In the genomic region with DNA sequence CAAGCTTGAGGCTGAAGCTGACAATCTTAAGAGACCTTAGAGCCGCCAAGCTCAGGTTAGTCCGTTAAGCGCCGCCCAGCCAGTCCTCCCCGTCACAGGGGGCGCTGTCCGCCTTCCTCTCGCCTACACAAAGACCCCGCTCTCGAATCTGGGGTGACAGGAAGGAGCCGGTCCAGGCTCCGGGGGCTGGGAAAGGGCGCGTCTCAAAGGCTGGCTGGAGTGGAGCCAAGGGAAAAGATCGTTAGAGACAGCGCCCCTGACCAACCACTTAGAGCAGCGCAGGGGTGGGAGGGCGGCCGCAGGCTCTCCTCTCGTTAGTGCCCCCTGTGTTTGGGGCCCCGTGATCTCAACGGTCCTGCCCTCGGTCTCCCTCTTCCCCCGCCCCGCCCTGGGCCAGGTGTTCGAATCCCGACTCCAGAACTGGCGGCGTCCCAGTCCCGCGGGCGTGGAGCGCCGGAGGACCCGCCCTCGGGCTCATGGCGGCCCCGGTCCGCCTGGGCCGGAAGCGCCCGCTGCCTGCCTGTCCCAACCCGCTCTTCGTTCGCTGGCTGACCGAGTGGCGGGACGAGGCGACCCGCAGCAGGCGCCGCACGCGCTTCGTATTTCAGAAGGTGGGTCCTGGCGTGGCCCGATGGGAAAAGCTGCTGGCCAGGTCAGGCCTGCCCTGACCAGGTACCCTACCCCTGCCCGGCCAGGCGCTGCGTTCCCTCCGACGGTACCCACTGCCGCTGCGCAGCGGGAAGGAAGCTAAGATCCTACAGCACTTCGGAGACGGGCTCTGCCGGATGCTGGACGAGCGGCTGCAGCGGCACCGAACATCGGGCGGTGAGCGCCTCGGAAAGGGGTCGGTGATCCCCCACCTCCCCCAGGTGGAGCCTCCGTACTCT, we compare ENCODE assay signal across 8 cellular contexts. TPM values are rescaled to one million over a fixed set of nuclear protein-coding genes. Genes with fewer than 3 reads are reported as not detected.
A peak's percentile ranks its signal among the peaks of the same experiment; 100 is the strongest.
DNase-seq lines count a peak whose midpoint lies in the region; ATAC-seq and TF ChIP-seq lines count a peak whose summit lies in the region.

A gene with protein sequence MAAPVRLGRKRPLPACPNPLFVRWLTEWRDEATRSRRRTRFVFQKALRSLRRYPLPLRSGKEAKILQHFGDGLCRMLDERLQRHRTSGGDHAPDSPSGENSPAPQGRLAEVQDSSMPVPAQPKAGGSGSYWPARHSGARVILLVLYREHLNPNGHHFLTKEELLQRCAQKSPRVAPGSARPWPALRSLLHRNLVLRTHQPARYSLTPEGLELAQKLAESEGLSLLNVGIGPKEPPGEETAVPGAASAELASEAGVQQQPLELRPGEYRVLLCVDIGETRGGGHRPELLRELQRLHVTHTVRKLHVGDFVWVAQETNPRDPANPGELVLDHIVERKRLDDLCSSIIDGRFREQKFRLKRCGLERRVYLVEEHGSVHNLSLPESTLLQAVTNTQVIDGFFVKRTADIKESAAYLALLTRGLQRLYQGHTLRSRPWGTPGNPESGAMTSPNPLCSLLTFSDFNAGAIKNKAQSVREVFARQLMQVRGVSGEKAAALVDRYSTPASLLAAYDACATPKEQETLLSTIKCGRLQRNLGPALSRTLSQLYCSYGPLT (plus strand): TSS at position 156 of the 887 bp plus-strand sequence. CDS start 321 bp downstream, at position 477.

- peaks cover 5% of the 10 kb centered on the region; the same call in 1 of the 2 replicates for H4K20me1 ChIP-seq in OCI-LY1 (ENCODE audit: insufficient read depth, low read length)

- peak; percentile 34 for ATAC-seq in GM18907 (IDR thresholded peaks at IDR 0.05; ENCODE audit: unreplicated experiment)

- peaks cover 21% of the 10 kb centered on the region for H3K4me1 Mint-ChIP-seq in endodermal cell

- H3K9ac ChIP-seq in OCI-LY1 (ENCODE audit: low read length), result peak within 1 kb of the TSS; percentile 87
- peak within 1 kb of the TSS; percentile 84 for H3K9ac ChIP-seq in endodermal cell (ENCODE audit: extremely low read depth, low read length, poor library complexity, severe bottlenecking)

- H3K27ac Mint-ChIP-seq in endodermal cell, result peak within 1 kb of the TSS; percentile 97

- H3K79me2 ChIP-seq in ACC112 (ENCODE audit: control insufficient read depth, insufficient read depth, low read length, unreplicated experiment) (peaks cover 45% of the 10 kb centered on the region), OCI-LY1 (ENCODE audit: insufficient read depth, low read length) (peaks cover 23% of the 10 kb centered on the region)

- H3K27me3 Mint-ChIP-seq in endodermal cell (ENCODE audit: insufficient read depth), result no peaks in the 10 kb centered on the region

- H3K27ac ChIP-seq in ACC112 (ENCODE audit: low read depth, low read length) (peak within 1 kb of the TSS; percentile 94), OCI-LY1 (ENCODE audit: low read depth, low read length, poor library complexity, severe bottlenecking) (peak within 1 kb of the TSS; percentile 94), endodermal cell (ENCODE audit: low read depth, low read length) (peak within 1 kb of the TSS; percentile 93), mesodermal cell (ENCODE audit: low read depth, low read length, severe bottlenecking) (peak within 1 kb of the TSS; percentile 94)

- peak within 1 kb of the TSS; percentile 99 for H3K4me3 ChIP-seq in ACC112 (ENCODE audit: low read depth, low read length)
- peak within 1 kb of the TSS; percentile 99 for H3K4me3 ChIP-seq in OCI-LY1 (ENCODE audit: low read depth, low read length, poor library complexity, severe bottlenecking)
- H3K4me3 ChIP-seq in endodermal cell (ENCODE audit: low read length), result peak within 1 kb of the TSS; percentile 97
- H3K4me3 ChIP-seq in mesodermal cell (ENCODE audit: extremely low read depth, insufficient read depth, low read length, poor library complexity, severe bottlenecking), result peak within 1 kb of the TSS; percentile 95

- H3K9me3 ChIP-seq in OCI-LY1 (ENCODE audit: low read length) (no peaks in the 10 kb centered on the region), endodermal cell (ENCODE audit: control insufficient read depth, low read length) (no peaks in the 10 kb centered on the region), mesodermal cell (ENCODE audit: control insufficient read depth, low read length) (no peaks in the 10 kb centered on the region)

- no peaks in the 10 kb centered on the region for H3K27me3 ChIP-seq in ACC112 (ENCODE audit: insufficient read depth, low read length)
- H3K27me3 ChIP-seq in OCI-LY1 (ENCODE audit: insufficient read depth, low read length), result no peaks in the 10 kb centered on the region
- no peaks in the 10 kb centered on the region for H3K27me3 ChIP-seq in endodermal cell (ENCODE audit: control insufficient read depth, insufficient read depth, low read length, poor library complexity, severe bottlenecking)

- DNase-seq in HuH-7.5 (ENCODE audit: low spot score), result peak; percentile 94
- peak; percentile 93 for DNase-seq in activated CD8-positive, alpha-beta memory T cell treated with anti-CD3 and anti-CD28 coated beads, Interleukin-2, amount 50 U/mL, for 24 hours (ENCODE audit: extremely low read depth)
- DNase-seq in endodermal cell, result peak; percentile 99
- peak; percentile 91 for DNase-seq in stimulated activated CD8-positive, alpha-beta memory T cell treated with anti-CD3 and anti-CD28 coated beads, Interleukin-15, amount 100 ng/mL, for 24 hours (ENCODE audit: low read depth)

- no peaks in the 10 kb centered on the region for H3K9me2 ChIP-seq in OCI-LY1 (ENCODE audit: low read depth, low read length)

- peak within 1 kb of the TSS; percentile 88 for H3K4me3 Mint-ChIP-seq in endodermal cell

- H3K4me1 ChIP-seq in ACC112 (ENCODE audit: control insufficient read depth, insufficient read depth, low read length, unreplicated experiment), result peaks cover 19% of the 10 kb centered on the region
- H3K4me1 ChIP-seq in OCI-LY1 (ENCODE audit: insufficient read depth, low read length, severe bottlenecking), result peaks cover 32% of the 10 kb centered on the region
- peaks cover 10% of the 10 kb centered on the region for H3K4me1 ChIP-seq in endodermal cell (ENCODE audit: control insufficient read depth, insufficient read depth, low read length)
- peaks cover 22% of the 10 kb centered on the region for H3K4me1 ChIP-seq in mesodermal cell (ENCODE audit: control insufficient read depth, insufficient read depth, low read length, poor library complexity, severe bottlenecking)

- WGBS in endodermal cell (ENCODE audit: insufficient coverage in 1 of 2, insufficient read length in 1 of 2), 2 experiments, result 0 to 1% methylated on average over 41 to 78 of the region's 78 CpGs
- WGBS in mesodermal cell (ENCODE audit: insufficient coverage in 2 of 2), 2 experiments, result 0% methylated on average over 70 to 76 of the region's 78 CpGs

- TF ChIP-seq CTCF in OCI-LY1 (IDR thresholded peaks at IDR 0.05; ENCODE audit: low read length), result peak; percentile 93
- TF ChIP-seq CTCF in endodermal cell (conservative IDR thresholded peaks at IDR 0.05), result peak; percentile 97

- H3F3A ChIP-seq in OCI-LY1 (ENCODE audit: insufficient read depth, low read length), result 0 out of 2 replicates have a peak, but pooled peaks cover 5% of the 10 kb centered on the region

- H3K36me3 Mint-ChIP-seq in endodermal cell (ENCODE audit: low read depth), result peaks cover 49% of the 10 kb centered on the region

- H3K36me3 ChIP-seq in ACC112 (ENCODE audit: insufficient read depth, low read length), result peaks cover 17% of the 10 kb centered on the region; the same call in 1 of the 2 replicates
- H3K36me3 ChIP-seq in OCI-LY1 (ENCODE audit: insufficient read depth, low read length), result peaks cover 64% of the 10 kb centered on the region
- H3K36me3 ChIP-seq in endodermal cell (ENCODE audit: control insufficient read depth, insufficient read depth, low read length), result peaks cover 53% of the 10 kb centered on the region
- H3K36me3 ChIP-seq in mesodermal cell (ENCODE audit: control insufficient read depth, insufficient read depth, low read length), result peaks cover 54% of the 10 kb centered on the region

- peak within 1 kb of the TSS; percentile 88 for H3K4me2 ChIP-seq in OCI-LY1 (ENCODE audit: low read length)

- H3K9me3 Mint-ChIP-seq in endodermal cell, result no peaks in the 10 kb centered on the region

- H2AFZ ChIP-seq in ACC112 (ENCODE audit: low read length, unreplicated experiment) (peak within 1 kb of the TSS; percentile 95), OCI-LY1 (ENCODE audit: low read length) (no peak within 1 kb of the TSS)

RNA-seq across cellular contexts. Expression of the gene that starts here (rescaled TPM):
- 10 to 100 TPM; 51.0 to 64.5 TPM for total RNA-seq in endodermal cell
- 64.5 TPM for polyA plus RNA-seq in endodermal cell (2013, experiment 1 of 2)
- 60.0 TPM for polyA plus RNA-seq in endodermal cell (2013, experiment 2 of 2)
- polyA plus RNA-seq in mesodermal cell (2013, experiment 1 of 2), result 60.0 TPM
- polyA plus RNA-seq in mesodermal cell (2013, experiment 2 of 2), result 54.2 TPM

Comparison
In these comparisons a context has a peak if more than half of its experiments do, and no peak if none do; other contexts are left out.
1. Peak in every context shown above with its lines: DNase-seq, ATAC-seq, H3K4me3 ChIP-seq and H3K27ac ChIP-seq.